Comparison of ENCODE assay signal across 15 cellular contexts in genomic region chr2:217054791-217055190, GRCh38.
A peak's percentile ranks its signal among the peaks of the same experiment; 100 is the strongest.
DNase-seq lines count a peak whose midpoint lies in the region; ATAC-seq and TF ChIP-seq lines count a peak whose summit lies in the region.
"Had no signal": no experiment of that assay in that cellular context is flagged by ENCODE, and none has a peak within 500 bp of the region (broad histone marks: within the 10 kb centered on the region; RNA-seq: fewer than 3 reads in every experiment).

No MANE protein-coding gene starts in this region.

- H3K27me3 Mint-ChIP-seq in glutamatergic neuron (ENCODE audit: unreplicated experiment) = peaks cover 2% of the 10 kb centered on the region

- ATAC-seq in Right ventricle myocardium inferior = no peak

- intact Hi-C loops in left ventricle myocardium inferior (cut with micrococcal nuclease) (no loop called here), Right ventricle myocardium inferior (cut with DNase I) (loop anchor here (10.0 kb wide), 1 partner anchor 360 kb away; the partner anchor contains the start of gene IGFBP5)

- no peak overlapping the region for H3K4me3 Mint-ChIP-seq in glutamatergic neuron (ENCODE audit: unreplicated experiment)
- H3K4me3 Mint-ChIP-seq: activated naive CD4-positive, alpha-beta T cell treated with anti-CD3 and anti-CD28 coated beads, Interleukin-2, amount 50 U/mL, for 24 hours; stimulated activated naive CD8-positive, alpha-beta T cell treated with anti-CD3 and anti-CD28 coated beads, Interleukin-15, Interleukin-2, amounts not matched to agents 100 ng/mL and 50 ng/mL, for 24 hours had no signal

- no peaks in the 10 kb centered on the region for H3K9me3 ChIP-seq in left ventricle myocardium inferior (replicated peaks)
- H3K9me3 ChIP-seq: ovary had no signal

- H3K4me3 ChIP-seq in left ventricle myocardium inferior = no peak overlapping the region
- H3K4me3 ChIP-seq: ovary had no signal

- peaks cover 37% of the 10 kb centered on the region for H3K4me1 ChIP-seq in left ventricle myocardium inferior

- DNase-seq in left ventricle myocardium inferior (no peak), Right ventricle myocardium inferior (ENCODE audit: missing footprints) (no peak), NCI-H748 (lab: John Stamatoyannopoulos, UW; ENCODE audit: unreplicated experiment) (peak; percentile 95), dermis blood vessel endothelial cell (peak; percentile 56), DMS53 treated with DMSO at 0.1 percent for 48 hours (lab: John Stamatoyannopoulos, UW; ENCODE audit: unreplicated experiment) (no peak), glutamatergic neuron (no peak)
- no peak for DNase-seq in activated effector memory CD4-positive, alpha-beta T cell treated with Interleukin-2 at 50 U/mL for 16 hours
- no peak for DNase-seq in effector CD8-positive, alpha-beta T cell (lab: John Stamatoyannopoulos, UW)
- DNase-seq: ACHN; effector memory CD4-positive, alpha-beta T cell; ovary; stimulated activated CD4-positive, alpha-beta T cell treated with anti-CD3 and anti-CD28 coated beads, Interleukin-2, amount 100 ng/mL, for 48 hours; T-helper 1 cell had no signal

- H3K36me3 ChIP-seq in left ventricle myocardium inferior = no peaks in the 10 kb centered on the region
- H3K36me3 ChIP-seq: ovary had no signal

- no peaks in the 10 kb centered on the region for H3K9me3 Mint-ChIP-seq in glutamatergic neuron (ENCODE audit: unreplicated experiment)
- H3K9me3 Mint-ChIP-seq: activated naive CD4-positive, alpha-beta T cell treated with anti-CD3 and anti-CD28 coated beads, Interleukin-2, amount 50 U/mL, for 24 hours; stimulated activated naive CD8-positive, alpha-beta T cell treated with anti-CD3 and anti-CD28 coated beads, Interleukin-15, Interleukin-2, amounts not matched to agents 100 ng/mL and 50 ng/mL, for 24 hours had no signal

- H3K36me3 Mint-ChIP-seq in glutamatergic neuron (ENCODE audit: unreplicated experiment) = no peaks in the 10 kb centered on the region
- H3K36me3 Mint-ChIP-seq: activated naive CD4-positive, alpha-beta T cell treated with anti-CD3 and anti-CD28 coated beads, Interleukin-2, amount 50 U/mL, for 24 hours had no signal

- H3K27me3 ChIP-seq in left ventricle myocardium inferior (ENCODE audit: low read depth) = no peaks in the 10 kb centered on the region
- H3K27me3 ChIP-seq: ovary had no signal

- H3K27ac ChIP-seq in left ventricle myocardium inferior (replicated peaks) = peak overlapping the region; percentile 10
- H3K27ac ChIP-seq: ovary had no signal

- H3K4me1 Mint-ChIP-seq in glutamatergic neuron (ENCODE audit: low read depth, unreplicated experiment) = peaks cover 8% of the 10 kb centered on the region
- H3K4me1 Mint-ChIP-seq: activated naive CD4-positive, alpha-beta T cell treated with anti-CD3 and anti-CD28 coated beads, Interleukin-2, amount 50 U/mL, for 24 hours had no signal

- H3K27ac Mint-ChIP-seq in glutamatergic neuron (ENCODE audit: unreplicated experiment) = no peak overlapping the region
- H3K27ac Mint-ChIP-seq: activated naive CD4-positive, alpha-beta T cell treated with anti-CD3 and anti-CD28 coated beads, Interleukin-2, amount 50 U/mL, for 24 hours; stimulated activated naive CD8-positive, alpha-beta T cell treated with anti-CD3 and anti-CD28 coated beads, Interleukin-15, Interleukin-2, amounts not matched to agents 100 ng/mL and 50 ng/mL, for 24 hours had no signal

- no peak for TF ChIP-seq CTCF in left ventricle myocardium inferior (IDR thresholded peaks at IDR 0.05; ENCODE audit: borderline replicate concordance)
- no peak for TF ChIP-seq CTCF in glutamatergic neuron (IDR thresholded peaks at IDR 0.05; ENCODE audit: partially characterized antibody, unreplicated experiment)

Comparison
In these comparisons a context has a peak if more than half of its experiments do, and no peak if none do; other contexts are left out.
1. DNase-seq: peak in NCI-H748 (single experiment) and dermis blood vessel endothelial cell (single experiment); none in left ventricle myocardium inferior (single experiment), Right ventricle myocardium inferior (single experiment), activated effector memory CD4-positive, alpha-beta T cell treated with Interleukin-2 at 50 U/mL for 16 hours (single experiment), effector CD8-positive, alpha-beta T cell (single experiment), DMS53 treated with DMSO at 0.1 percent for 48 hours (single experiment) and glutamatergic neuron (single experiment).